8 cellular contexts compared by ENCODE assay signal in the genomic region with DNA sequence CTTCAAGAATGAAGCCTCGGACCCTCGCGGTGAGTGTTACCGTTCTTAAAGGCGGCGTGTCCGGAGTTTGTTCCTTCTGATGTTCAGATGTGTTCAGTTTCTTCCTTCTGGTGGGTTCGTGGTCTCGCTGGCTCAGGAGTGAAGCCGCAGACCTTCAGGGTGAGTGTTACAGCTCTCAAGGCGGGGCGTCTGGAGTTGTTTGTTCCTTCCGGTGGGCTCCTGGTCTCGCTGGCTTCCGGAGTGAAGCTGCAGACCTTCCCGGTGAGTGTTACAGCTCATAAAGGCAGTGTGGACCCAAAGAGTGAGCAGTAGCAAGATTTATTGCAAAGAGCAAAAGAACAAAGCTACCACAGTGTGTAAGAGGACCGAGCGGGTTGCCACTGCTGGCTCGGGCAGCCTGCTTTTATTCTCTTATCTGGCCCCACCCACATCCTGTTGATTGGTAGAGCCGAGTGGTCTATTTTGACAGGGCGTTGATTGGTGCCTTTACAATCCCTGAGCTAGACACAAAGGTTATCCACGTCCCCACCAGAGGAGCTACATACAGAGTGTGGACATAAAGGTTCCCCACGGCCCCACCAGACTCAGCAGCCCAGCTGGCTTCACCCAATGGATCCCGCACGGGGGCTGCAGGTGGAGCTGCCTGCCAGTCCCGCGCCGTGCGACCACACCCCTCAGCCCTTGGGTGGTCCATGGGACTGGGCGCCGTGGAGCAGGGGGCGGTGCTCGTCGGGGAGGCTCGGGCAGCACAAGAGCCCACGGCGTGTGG.
DNase-seq lines count a peak whose midpoint lies in the region; ATAC-seq and TF ChIP-seq lines count a peak whose summit lies in the region.
"Not testable (repeated sequence)": the region's sequence is repeated elsewhere in the genome, so short reads cannot be mapped to it uniquely, and the experiment has no call there.

No MANE protein-coding gene starts in this region.

- not testable (repeated sequence) for H3K36me3 Mint-ChIP-seq in CD8-positive, alpha-beta memory T cell; GM23338 (ENCODE audit: low read depth); T-cell; activated CD8-positive, alpha-beta T cell treated with anti-CD3 and anti-CD28 coated beads, Interleukin-2, amount 10 ng/mL, durations not matched to agents 7 days and 5 days (ENCODE audit: low read depth); activated naive CD4-positive, alpha-beta T cell treated with anti-CD3 and anti-CD28 coated beads, Interleukin-2, amount 10 ng/mL, durations not matched to agents 7 days and 5 days; immature natural killer cell

- H3K9me3 Mint-ChIP-seq in CD8-positive, alpha-beta memory T cell, result peaks cover 10 to 21% (median 17%) of the 10 kb centered on the region in 5 donors
- H3K9me3 Mint-ChIP-seq in GM23338, result peaks cover 12% of the 10 kb centered on the region; the same call in 2 of the 3 replicates
- H3K9me3 Mint-ChIP-seq in T-cell, result peaks cover 13 to 38% (median 22%) of the 10 kb centered on the region in 3 donors
- peaks cover 10% of the 10 kb centered on the region for H3K9me3 Mint-ChIP-seq in activated CD8-positive, alpha-beta T cell treated with anti-CD3 and anti-CD28 coated beads, Interleukin-2, amount 10 ng/mL, durations not matched to agents 7 days and 5 days (ENCODE audit: insufficient read depth)
- peaks cover 19% of the 10 kb centered on the region for H3K9me3 Mint-ChIP-seq in activated naive CD4-positive, alpha-beta T cell treated with anti-CD3 and anti-CD28 coated beads, Interleukin-2, amount 10 ng/mL, durations not matched to agents 7 days and 5 days
- peaks cover 15 to 61% (median 28%) of the 10 kb centered on the region in 6 donors for H3K9me3 Mint-ChIP-seq in immature natural killer cell
- H3K9me3 Mint-ChIP-seq in stimulated activated naive CD8-positive, alpha-beta T cell treated with anti-CD3 and anti-CD28 coated beads, Interleukin-15, amount 100 ng/mL, for 72 hours, result peaks cover 25 to 26% of the 10 kb centered on the region in 2 donors

- H3K4me1 Mint-ChIP-seq in CD8-positive, alpha-beta memory T cell; GM23338; T-cell; activated CD8-positive, alpha-beta T cell treated with anti-CD3 and anti-CD28 coated beads, Interleukin-2, amount 10 ng/mL, durations not matched to agents 7 days and 5 days (ENCODE audit: low read depth); activated naive CD4-positive, alpha-beta T cell treated with anti-CD3 and anti-CD28 coated beads, Interleukin-2, amount 10 ng/mL, durations not matched to agents 7 days and 5 days; immature natural killer cell; stimulated activated naive CD8-positive, alpha-beta T cell treated with anti-CD3 and anti-CD28 coated beads, Interleukin-15, amount 100 ng/mL, for 72 hours: not testable (repeated sequence)

- not testable (repeated sequence) for TF ChIP-seq CTCF in GM23338 (conservative IDR thresholded peaks at IDR 0.05; ENCODE audit: low read depth in 2 of 2)

- H3K36me3 ChIP-seq in CD8-positive, alpha-beta memory T cell (ENCODE audit: insufficient read depth, low read length); GM23338 (ENCODE audit: insufficient read depth); KOPT-K1 (ENCODE audit: insufficient read depth, low read length): not testable (repeated sequence)

- H3K4me1 ChIP-seq in CD8-positive, alpha-beta memory T cell (ENCODE audit: insufficient read depth, low read length); GM23338 (ENCODE audit: insufficient read depth): not testable (repeated sequence)

- H2AFZ ChIP-seq in GM23338, result peak overlapping the region; percentile 66; the same call in 1 of the 2 replicates

- not testable (repeated sequence) for H3F3A ChIP-seq in GM23338 (replicated peaks; ENCODE audit: low read depth)

- H4K20me1 ChIP-seq in GM23338 (replicated peaks; ENCODE audit: insufficient read depth), result not testable (repeated sequence)

- not testable (repeated sequence) for H3K4me2 ChIP-seq in GM23338

- DNase-seq in CD8-positive, alpha-beta memory T cell, result peak in 3 of 5 donors; percentile 12 to 45 (median 12)
- DNase-seq in GM23338 (ENCODE audit: low spot score); activated CD8-positive, alpha-beta T cell treated with anti-CD3 and anti-CD28 coated beads, Interleukin-2, amount 10 ng/mL, durations not matched to agents 7 days and 5 days; activated naive CD4-positive, alpha-beta T cell treated with anti-CD3 and anti-CD28 coated beads, Interleukin-2, amount 10 ng/mL, durations not matched to agents 7 days and 5 days: not testable (repeated sequence)
- DNase-seq in T-cell, result peak in 2 of 34 experiments; percentile 1 to 8
- DNase-seq in immature natural killer cell, result peak; percentile 12 to 34 (median 14)
- DNase-seq in stimulated activated naive CD8-positive, alpha-beta T cell treated with anti-CD3 and anti-CD28 coated beads, Interleukin-15, amount 100 ng/mL, for 72 hours, result peak in 1 of 2 donors; percentile 27

- H3K27me3 Mint-ChIP-seq in CD8-positive, alpha-beta memory T cell; GM23338 (ENCODE audit: insufficient read depth, low read depth, poor library complexity); T-cell; activated CD8-positive, alpha-beta T cell treated with anti-CD3 and anti-CD28 coated beads, Interleukin-2, amount 10 ng/mL, durations not matched to agents 7 days and 5 days (ENCODE audit: low read depth); activated naive CD4-positive, alpha-beta T cell treated with anti-CD3 and anti-CD28 coated beads, Interleukin-2, amount 10 ng/mL, durations not matched to agents 7 days and 5 days; immature natural killer cell (ENCODE audit: low read depth in 3 of 3); stimulated activated naive CD8-positive, alpha-beta T cell treated with anti-CD3 and anti-CD28 coated beads, Interleukin-15, amount 100 ng/mL, for 72 hours: not testable (repeated sequence)

- H3K4me3 ChIP-seq in CD8-positive, alpha-beta memory T cell (ENCODE audit: low read length), result not testable (repeated sequence)
- peak overlapping the region; percentile 32; the same call in 1 of the 2 replicates for H3K4me3 ChIP-seq in GM23338

- POLR2A ChIA-PET in CD8-positive, alpha-beta memory T cell (lab: Charles Lee); T-cell (lab: Charles Lee); activated CD8-positive, alpha-beta T cell treated with anti-CD3 and anti-CD28 coated beads, Interleukin-2, amount 10 ng/mL, durations not matched to agents 7 days and 5 days (lab: Charles Lee): not testable (repeated sequence)

- peak overlapping the region in 6 of 7 donors; percentile 11 to 73 (median 58) for H3K4me3 Mint-ChIP-seq in CD8-positive, alpha-beta memory T cell
- H3K4me3 Mint-ChIP-seq in GM23338; activated CD8-positive, alpha-beta T cell treated with anti-CD3 and anti-CD28 coated beads, Interleukin-2, amount 10 ng/mL, durations not matched to agents 7 days and 5 days; activated naive CD4-positive, alpha-beta T cell treated with anti-CD3 and anti-CD28 coated beads, Interleukin-2, amount 10 ng/mL, durations not matched to agents 7 days and 5 days: not testable (repeated sequence)
- H3K4me3 Mint-ChIP-seq in T-cell (peak overlapping the region in 2 of 3 donors; percentile 21 to 50), immature natural killer cell (peak overlapping the region in 4 of 5 donors; percentile 34 to 78 (median 66))
- H3K4me3 Mint-ChIP-seq in stimulated activated naive CD8-positive, alpha-beta T cell treated with anti-CD3 and anti-CD28 coated beads, Interleukin-15, amount 100 ng/mL, for 72 hours, result peak overlapping the region in 1 of 2 donors; percentile 70

- not testable (repeated sequence) for H3K79me2 ChIP-seq in GM23338 (replicated peaks; ENCODE audit: insufficient read depth)

- H3K9me3 ChIP-seq in CD8-positive, alpha-beta memory T cell (ENCODE audit: low read length), result not testable (repeated sequence)
- peaks cover 13% of the 10 kb centered on the region for H3K9me3 ChIP-seq in KOPT-K1 (ENCODE audit: insufficient read depth, low read length, poor library complexity, severe bottlenecking)

- CTCF ChIA-PET in CD8-positive, alpha-beta memory T cell (lab: Charles Lee); T-cell (lab: Charles Lee); activated CD8-positive, alpha-beta T cell treated with anti-CD3 and anti-CD28 coated beads, Interleukin-2, amount 10 ng/mL, durations not matched to agents 7 days and 5 days (lab: Charles Lee); activated naive CD4-positive, alpha-beta T cell treated with anti-CD3 and anti-CD28 coated beads, Interleukin-2, amount 10 ng/mL, durations not matched to agents 7 days and 5 days (lab: Charles Lee): not testable (repeated sequence)

- H3K27me3 ChIP-seq in CD8-positive, alpha-beta memory T cell (ENCODE audit: insufficient read depth, low read length, poor library complexity, severe bottlenecking); GM23338 (ENCODE audit: insufficient read depth): not testable (repeated sequence)

- H3K27ac Mint-ChIP-seq in CD8-positive, alpha-beta memory T cell, result peak overlapping the region in 4 of 8 donors; percentile 9 to 42 (median 31)
- H3K27ac Mint-ChIP-seq in GM23338, result not testable (repeated sequence)
- H3K27ac Mint-ChIP-seq in T-cell (peak overlapping the region in 1 of 2 donors; percentile 23), immature natural killer cell (peak overlapping the region in 3 of 6 donors; percentile 32 to 68 (median 60))
- peak overlapping the region; percentile 23 for H3K27ac Mint-ChIP-seq in activated CD8-positive, alpha-beta T cell treated with anti-CD3 and anti-CD28 coated beads, Interleukin-2, amount 10 ng/mL, durations not matched to agents 7 days and 5 days
- H3K27ac Mint-ChIP-seq in activated naive CD4-positive, alpha-beta T cell treated with anti-CD3 and anti-CD28 coated beads, Interleukin-2, amount 10 ng/mL, durations not matched to agents 7 days and 5 days, result peak overlapping the region; percentile 2
- peak overlapping the region in 1 of 2 donors; percentile 43 for H3K27ac Mint-ChIP-seq in stimulated activated naive CD8-positive, alpha-beta T cell treated with anti-CD3 and anti-CD28 coated beads, Interleukin-15, amount 100 ng/mL, for 72 hours

- ATAC-seq in GM23338; activated CD8-positive, alpha-beta T cell treated with anti-CD3 and anti-CD28 coated beads, Interleukin-2, amount 10 ng/mL, durations not matched to agents 7 days and 5 days: not testable (repeated sequence)
- ATAC-seq in T-cell (replicated peaks in 1 of 4), result peak in 1 of 4 experiments; percentile 29
- ATAC-seq in stimulated activated naive CD8-positive, alpha-beta T cell treated with anti-CD3 and anti-CD28 coated beads, Interleukin-15, amount 100 ng/mL, for 72 hours, result peak; percentile 52

- H3K27ac ChIP-seq in CD8-positive, alpha-beta memory T cell (ENCODE audit: low read depth, low read length); GM23338 (ENCODE audit: low read depth): not testable (repeated sequence)
- H3K27ac ChIP-seq in KOPT-K1 (ENCODE audit: low read depth, low read length, poor library complexity, severe bottlenecking), result peak overlapping the region; percentile 76

- H3K9me2 ChIP-seq in GM23338 (ENCODE audit: insufficient read depth), result not testable (repeated sequence)
